Comparison of ENCODE assay signal across 1 cellular context in genomic region chr20:56392282-56393132, GRCh38.
TF ChIP-seq lines count a peak whose summit lies in the region.

Gene CSTF1 (plus strand): TSS chr20:56392645. CDS start chr20:56395553, 2,908 bp downstream.

TF ChIP-seq in HepG2, 621 proteins besides CTCF, POLR2A, EP300 and RAD21 (continued from another document and continues in another):
- TF ChIP-seq ZNF138 (CRISPR knock-in tag; IDR thresholded peaks at IDR 0.05; ENCODE audit: low read depth), result peak; percentile 93; the same call in 1 of the 2 replicates
- peak; percentile 92; the same call in 1 of the 2 replicates for TF ChIP-seq ZNF180 (CRISPR knock-in tag; IDR thresholded peaks at IDR 0.05; ENCODE audit: borderline replicate concordance, low read depth)
- peak; percentile 92 for TF ChIP-seq TBX3 (IDR thresholded peaks at IDR 0.05; ENCODE audit: borderline replicate concordance)
- peak; percentile 76 for TF ChIP-seq TBL1XR1 (IDR thresholded peaks at IDR 0.05; ENCODE audit: borderline replicate concordance, low read length, partially characterized antibody)
- TF ChIP-seq ATM (IDR thresholded peaks at IDR 0.05; ENCODE audit: borderline replicate concordance), result no peak
- TF ChIP-seq ZFAT (CRISPR knock-in tag; conservative IDR thresholded peaks at IDR 0.05), result no peak
- peak; percentile 87 for TF ChIP-seq ATF6 (CRISPR knock-in tag; conservative IDR thresholded peaks at IDR 0.05)
- TF ChIP-seq CREBL2 (CRISPR knock-in tag; IDR thresholded peaks at IDR 0.05; ENCODE audit: borderline replicate concordance), result no peak; the same call in 1 of the 2 replicates
- TF ChIP-seq E2F1 (CRISPR knock-in tag; IDR thresholded peaks at IDR 0.05), result peak; percentile 99
- TF ChIP-seq ZNF841 (CRISPR knock-in tag; IDR thresholded peaks at IDR 0.05; ENCODE audit: borderline replicate concordance), result 0 out of 2 replicates have a peak, but pooled peaks have one; percentile 81
- TF ChIP-seq EED (CRISPR knock-in tag; IDR thresholded peaks at IDR 0.05), result no peak
- peak; percentile 88; the same call in 1 of the 2 replicates for TF ChIP-seq ZNF549 (CRISPR knock-in tag; IDR thresholded peaks at IDR 0.05)
- no peak; the same call in 1 of the 2 replicates for TF ChIP-seq ZNF7 (CRISPR knock-in tag; IDR thresholded peaks at IDR 0.05)
- TF ChIP-seq MLX (CRISPR knock-in tag; IDR thresholded peaks at IDR 0.05), result peak; percentile 83
- peak; percentile 8; the same call in 1 of the 2 replicates for TF ChIP-seq NFE2L2 (IDR thresholded peaks at IDR 0.05; ENCODE audit: low read length)
- peak; percentile 93 for TF ChIP-seq ZNF704 (CRISPR knock-in tag; IDR thresholded peaks at IDR 0.05; ENCODE audit: borderline replicate concordance)
- peak; percentile 97 for TF ChIP-seq ZNF747 (CRISPR knock-in tag; IDR thresholded peaks at IDR 0.05; ENCODE audit: borderline replicate concordance)
- peak; percentile 95 for TF ChIP-seq ZNF329 (CRISPR knock-in tag; IDR thresholded peaks at IDR 0.05; ENCODE audit: low read depth)
- TF ChIP-seq BHLHE40 (IDR thresholded peaks at IDR 0.05; ENCODE audit: low read length), result peak; percentile 98
- peak; percentile 69 for TF ChIP-seq AGO1 (IDR thresholded peaks at IDR 0.05; ENCODE audit: low read depth, low read length, poor library complexity, severe bottlenecking)
- TF ChIP-seq MBNL3 (CRISPR knock-in tag; conservative IDR thresholded peaks at IDR 0.05), result no peak
- TF ChIP-seq HMGXB4 (CRISPR knock-in tag; IDR thresholded peaks at IDR 0.05; ENCODE audit: borderline replicate concordance in 1 of 2, low read depth in 1 of 2), result peak; percentile 92 to 99
- peak; percentile 96 for TF ChIP-seq ZNF232 (CRISPR knock-in tag; IDR thresholded peaks at IDR 0.05; ENCODE audit: borderline replicate concordance)
- TF ChIP-seq RBAK (CRISPR knock-in tag; IDR thresholded peaks at IDR 0.05), result 0 out of 2 replicates have a peak, but pooled peaks have one; percentile 46
- peak; percentile 99 for TF ChIP-seq PHF20 (CRISPR knock-in tag; IDR thresholded peaks at IDR 0.05)
- TF ChIP-seq ZBTB21 (CRISPR knock-in tag; IDR thresholded peaks at IDR 0.05), result peak; percentile 100
- peak; percentile 96 for TF ChIP-seq ZNF557 (CRISPR knock-in tag; IDR thresholded peaks at IDR 0.05)
- peak; percentile 95 for TF ChIP-seq ZSCAN21 (CRISPR knock-in tag; IDR thresholded peaks at IDR 0.05; ENCODE audit: borderline replicate concordance)
- TF ChIP-seq ZBTB49 (CRISPR knock-in tag; IDR thresholded peaks at IDR 0.05; ENCODE audit: borderline replicate concordance), result 0 out of 2 replicates have a peak, but pooled peaks have one; percentile 81
- TF ChIP-seq IRF2 (CRISPR knock-in tag; IDR thresholded peaks at IDR 0.05), result peak; percentile 99
- peak; percentile 96; the same call in 1 of the 2 replicates for TF ChIP-seq AKNA (CRISPR knock-in tag; IDR thresholded peaks at IDR 0.05; ENCODE audit: borderline replicate concordance)
- peak; percentile 99 for TF ChIP-seq NCOR1 (IDR thresholded peaks at IDR 0.05; ENCODE audit: borderline replicate concordance, low read length)
- TF ChIP-seq PAX8 (CRISPR knock-in tag; IDR thresholded peaks at IDR 0.05; ENCODE audit: borderline replicate concordance), result 0 out of 2 replicates have a peak, but pooled peaks have one; percentile 53
- TF ChIP-seq GATAD2A (CRISPR knock-in tag; IDR thresholded peaks at IDR 0.05), result peak; percentile 97
- TF ChIP-seq ELF3 (CRISPR knock-in tag; IDR thresholded peaks at IDR 0.05), result peak; percentile 96
- TF ChIP-seq MZF1 (CRISPR knock-in tag; IDR thresholded peaks at IDR 0.05; ENCODE audit: borderline replicate concordance), result peak; percentile 98; the same call in 1 of the 2 replicates
- no peak for TF ChIP-seq CHD4 (IDR thresholded peaks at IDR 0.05; ENCODE audit: borderline replicate concordance, low read length)
- TF ChIP-seq ZBTB37 (CRISPR knock-in tag; IDR thresholded peaks at IDR 0.05), result 0 out of 2 replicates have a peak, but pooled peaks have one; percentile 33
- TF ChIP-seq YEATS4 (CRISPR knock-in tag; IDR thresholded peaks at IDR 0.05; ENCODE audit: borderline replicate concordance), result peak; percentile 100
- no peak for TF ChIP-seq NCOA5 (CRISPR knock-in tag; IDR thresholded peaks at IDR 0.05)
- peak; percentile 91 for TF ChIP-seq ZBTB26 (CRISPR knock-in tag; IDR thresholded peaks at IDR 0.05; ENCODE audit: borderline replicate concordance)
- peak; percentile 98 for TF ChIP-seq ARNT2 (CRISPR knock-in tag; IDR thresholded peaks at IDR 0.05; ENCODE audit: low read depth)
- TF ChIP-seq PHF21A (CRISPR knock-in tag; IDR thresholded peaks at IDR 0.05), result peak; percentile 98
- TF ChIP-seq GTF3A (CRISPR knock-in tag; conservative IDR thresholded peaks at IDR 0.05), result no peak
- TF ChIP-seq ZBTB3 (CRISPR knock-in tag; IDR thresholded peaks at IDR 0.05; ENCODE audit: borderline replicate concordance, low read depth), result peak; percentile 90; the same call in 1 of the 2 replicates
